In genomic region chr9:111937781-111938426, GRCh38 we compare ENCODE assay signal across 8 cellular contexts. TPM values are rescaled to one million over a fixed set of nuclear protein-coding genes. Genes with fewer than 3 reads are reported as not detected.
A peak's percentile ranks its signal among the peaks of the same experiment; 100 is the strongest.
DNase-seq lines count a peak whose midpoint lies in the region; ATAC-seq and TF ChIP-seq lines count a peak whose summit lies in the region.

No MANE protein-coding gene starts in this region.

- 57 to 60% methylated on average over 12 of the region's 12 CpGs for WGBS in GM23248 (ENCODE audit: low coverage in 1 of 2, low lambda C conversion rate in 2 of 2, missing lambda C conversion rate in 2 of 2), 2 experiments
- 48 to 73% methylated on average over 12 of the region's 12 CpGs for WGBS in body of pancreas, 2 donors

- no peak overlapping the region for H3K27ac Mint-ChIP-seq in GM23338

- H3K4me3 Mint-ChIP-seq in GM23338 = no peak overlapping the region

- peaks cover 90% of the 10 kb centered on the region for H3F3A ChIP-seq in GM23248 (ENCODE audit: insufficient read depth)
- no peaks in the 10 kb centered on the region for H3F3A ChIP-seq in GM23338 (replicated peaks; ENCODE audit: low read depth)

- H3K27me3 ChIP-seq in GM23248 (replicated peaks; ENCODE audit: insufficient read depth) (no peaks in the 10 kb centered on the region), body of pancreas (no peaks in the 10 kb centered on the region), neutrophil (no peaks in the 10 kb centered on the region), GM23338 (ENCODE audit: insufficient read depth) (no peaks in the 10 kb centered on the region)

- H4K20me1 ChIP-seq in GM23248 (ENCODE audit: insufficient read depth) (no peaks in the 10 kb centered on the region), GM23338 (replicated peaks; ENCODE audit: insufficient read depth) (no peaks in the 10 kb centered on the region)

- peak overlapping the region; percentile 45 for H3K27ac ChIP-seq in GM23248
- peak overlapping the region in 2 of 4 donors; percentile 28 to 71 for H3K27ac ChIP-seq in body of pancreas
- H3K27ac ChIP-seq in neutrophil = peak overlapping the region; percentile 71
- no peak overlapping the region for H3K27ac ChIP-seq in GM23338 (ENCODE audit: low read depth)

- H3K4me3 ChIP-seq in GM23248 = no peak overlapping the region
- no peak overlapping the region for H3K4me3 ChIP-seq in body of pancreas
- H3K4me3 ChIP-seq in neutrophil (ENCODE audit: low read depth in 1 of 2, low read length in 1 of 2) = peak overlapping the region; percentile 22 to 37
- H3K4me3 ChIP-seq in GM23338 = no peak overlapping the region

- peaks cover 10% of the 10 kb centered on the region; the same call in 2 of the 3 replicates for H3K4me1 Mint-ChIP-seq in GM23338

- H3K9me3 Mint-ChIP-seq in GM23338 = no peaks in the 10 kb centered on the region

- H3K36me3 Mint-ChIP-seq in GM23338 (ENCODE audit: low read depth) = peaks cover 6% of the 10 kb centered on the region; the same call in 2 of the 3 replicates

- H3K4me2 ChIP-seq in GM23248 (ENCODE audit: unreplicated experiment) (peak overlapping the region; percentile 22), GM23338 (no peak overlapping the region)

- no peak for TF ChIP-seq CTCF in body of pancreas (IDR thresholded peaks at IDR 0.05)
- TF ChIP-seq CTCF in neutrophil (IDR thresholded peaks at IDR 0.05) = no peak
- no peak for TF ChIP-seq CTCF in GM23338 (conservative IDR thresholded peaks at IDR 0.05; ENCODE audit: low read depth in 2 of 2)

- H3K36me3 ChIP-seq in GM23248 (ENCODE audit: low read depth) (peaks cover 47% of the 10 kb centered on the region), body of pancreas (replicated peaks in 1 of 2; ENCODE audit: insufficient read depth in 1 of 2, low read depth in 2 of 2) (peaks cover 4% of the 10 kb centered on the region in 2 donors), neutrophil (peaks cover 29% of the 10 kb centered on the region), GM23338 (ENCODE audit: insufficient read depth) (no peaks in the 10 kb centered on the region)

- intact Hi-C loops in body of pancreas (cut with DNase I) = no loop called here

- DNase-seq in Caki2 (ENCODE audit: low read depth) (peak; percentile 54), GM23248 (peak; percentile 63), T-helper 2 cell (peak in 4 of 5 experiments; percentile 18 to 47 (median 34)), body of pancreas (peak in 1 of 4 donors; percentile 56), DMS79 treated with DMSO at 0.1 percent for 48 hours (lab: John Stamatoyannopoulos, UW) (no peak), GM23338 (ENCODE audit: low spot score) (no peak)

- peak; percentile 30 for ATAC-seq in body of pancreas
- no peak for ATAC-seq in GM23338
- no peak for ATAC-seq in GM18519 (IDR thresholded peaks at IDR 0.05; ENCODE audit: low FRiP score, unreplicated experiment)

- H3K4me1 ChIP-seq in GM23248 (ENCODE audit: insufficient read depth) = peaks cover 35% of the 10 kb centered on the region
- peaks cover 26% of the 10 kb centered on the region for H3K4me1 ChIP-seq in body of pancreas
- peaks cover 24 to 31% of the 10 kb centered on the region in 2 experiments for H3K4me1 ChIP-seq in neutrophil (ENCODE audit: control insufficient read depth in 1 of 2, insufficient read depth in 1 of 2, low read depth in 1 of 2, low read length in 1 of 2)
- H3K4me1 ChIP-seq in GM23338 (ENCODE audit: insufficient read depth) = no peaks in the 10 kb centered on the region

- peaks cover 35% of the 10 kb centered on the region for H3K79me2 ChIP-seq in GM23248 (ENCODE audit: insufficient read depth)
- no peaks in the 10 kb centered on the region for H3K79me2 ChIP-seq in GM23338 (replicated peaks; ENCODE audit: insufficient read depth)

- H2AFZ ChIP-seq in GM23248 (no peak overlapping the region), GM23338 (no peak overlapping the region)

- TF ChIP-seq POLR2A in body of pancreas (IDR thresholded peaks at IDR 0.05) = no peak

- H3K9me2 ChIP-seq in GM23248 (ENCODE audit: insufficient read depth) = no peaks in the 10 kb centered on the region
- no peaks in the 10 kb centered on the region for H3K9me2 ChIP-seq in GM23338 (ENCODE audit: insufficient read depth)

- in situ Hi-C loops in Caki2 (cut with HindIII; ENCODE audit: low pct_unique_long_range_greater_than_20kb, low sequenced_read_pairs) = no loop called here
- in situ Hi-C loops in GM23248 (cut with MboI) = no loop called here

- no peaks in the 10 kb centered on the region for H3K9me3 ChIP-seq in GM23248 (ENCODE audit: low read depth)
- no peaks in the 10 kb centered on the region for H3K9me3 ChIP-seq in body of pancreas
- H3K9me3 ChIP-seq in neutrophil = no peaks in the 10 kb centered on the region

- peaks cover 6% of the 10 kb centered on the region for H3K27me3 Mint-ChIP-seq in GM23338 (ENCODE audit: insufficient read depth, low read depth, poor library complexity)

- H3K9ac ChIP-seq in GM23248 = no peak overlapping the region

TF ChIP-seq in GM23338, 12 proteins besides CTCF, POLR2A, EP300 and RAD21 (continues in another document):
- TF ChIP-seq ZNF114 (CRISPR knock-in tag; IDR thresholded peaks at IDR 0.05) (no peak), NANOG (IDR thresholded peaks at IDR 0.05; ENCODE audit: borderline replicate concordance) (no peak), ZNF331 (CRISPR knock-in tag; IDR thresholded peaks at IDR 0.05; ENCODE audit: low read depth) (no peak), REST (IDR thresholded peaks at IDR 0.05; ENCODE audit: unreplicated experiment) (no peak), ETS1 (IDR thresholded peaks at IDR 0.05) (no peak), EZH2 (IDR thresholded peaks at IDR 0.05; ENCODE audit: low read depth, unreplicated experiment) (no peak), JUNB (IDR thresholded peaks at IDR 0.05; ENCODE audit: unreplicated experiment) (no peak), STAT1 (IDR thresholded peaks at IDR 0.05; ENCODE audit: unreplicated experiment) (no peak), EZH2phosphoT487 (IDR thresholded peaks at IDR 0.05; ENCODE audit: unreplicated experiment) (no peak)

RNA-seq across cellular contexts. Expression of gene UGCG, which starts 41.3 kb away (rescaled TPM):
- 65.0 and 69.8 TPM in 2 replicates for total RNA-seq in Caki2 (2014; rRNA removed; shearing (Covaris generic); ENCODE audit: low replicate concordance)
- 148 and 172 TPM in 2 replicates for total RNA-seq in GM23248 (2014; rRNA removed; shearing (Covaris generic))
- polyA plus RNA-seq in GM23248 (2016; fragmentation: Nextera tagmentation; extraction: Ambion mirVana) = 73.1 and 73.6 TPM in 2 replicates
- total RNA-seq in body of pancreas = 10 to 100 TPM; 17.1 to 26.2 TPM
- total RNA-seq in GM23338 (2014; rRNA removed; shearing (Covaris generic)) = 44.9 and 48.1 TPM in 2 replicates
- 27.8 and 30.4 TPM in 2 replicates for polyA plus RNA-seq in GM23338 (2016; fragmentation: Nextera tagmentation; extraction: Ambion mirVana)

Comparison
In these comparisons a context has a peak if more than half of its experiments do, and no peak if none do; other contexts are left out.
1. DNase-seq: peak in Caki2 (single experiment), GM23248 (single experiment) and T-helper 2 cell (4 of 5); none in DMS79 treated with DMSO at 0.1 percent for 48 hours (single experiment) and GM23338 (single experiment).
2. H3K4me3 ChIP-seq: peak in neutrophil (2 of 2); none in GM23248 (single experiment), body of pancreas (0 of 2) and GM23338 (single experiment).